In genomic region chr14:35844494-35844893, GRCh38 we compare ENCODE assay signal across 22 cellular contexts. TPM values are rescaled to one million over a fixed set of nuclear protein-coding genes. Genes with fewer than 3 reads are reported as not detected.
DNase-seq lines count a peak whose midpoint lies in the region; ATAC-seq and TF ChIP-seq lines count a peak whose summit lies in the region.
"Had no signal": no experiment of that assay in that cellular context is flagged by ENCODE, and none has a peak within 500 bp of the region (broad histone marks: within the 10 kb centered on the region; RNA-seq: fewer than 3 reads in every experiment).

No MANE protein-coding gene starts in this region.

- H2BK15ac ChIP-seq in neuronal stem cell (ENCODE audit: low read length) = no peak overlapping the region

- no peak overlapping the region for H3K4me3 ChIP-seq in HEK293 (ENCODE audit: low read depth, low read length)
- no peak overlapping the region for H3K4me3 ChIP-seq in neuronal stem cell (ENCODE audit: low read length in 2 of 2)
- H3K4me3 ChIP-seq: BLaER1, GM12878 had no signal

- no peak overlapping the region for H2BK5ac ChIP-seq in neuronal stem cell (ENCODE audit: low read length)

- no peak overlapping the region for H4K91ac ChIP-seq in neuronal stem cell (ENCODE audit: low read depth, low read length, poor library complexity)

- no peak overlapping the region for H3K18ac ChIP-seq in neuronal stem cell (ENCODE audit: low read length)

- ATAC-seq in WTC11 = no peak
- ATAC-seq: GM12878 had no signal

- POLR2A ChIA-PET in HEK293 (lab: Yijun Ruan, JAX) = no interaction called here
- POLR2A ChIA-PET in WTC11 (lab: Charles Lee) = no interaction called here

- H3K27ac ChIP-seq in HEK293 (ENCODE audit: extremely low read depth, low read depth, low read length) (no peak overlapping the region), neuronal stem cell (replicated peaks; ENCODE audit: low read length) (no peak overlapping the region)
- H3K27ac ChIP-seq: BLaER1 had no signal

- H3K27me3 Mint-ChIP-seq in WTC11 (ENCODE audit: low read depth) = no peaks in the 10 kb centered on the region; the same call in 1 of the 2 replicates
- H3K27me3 Mint-ChIP-seq: CD4-positive, alpha-beta memory T cell; CD4-positive, CD25-positive, alpha-beta regulatory T cell; CD8-positive, alpha-beta memory T cell had no signal

- no peak overlapping the region for H2BK120ac ChIP-seq in neuronal stem cell (ENCODE audit: low read depth, low read length)

- no peaks in the 10 kb centered on the region for H3K27me3 ChIP-seq in neuronal stem cell (ENCODE audit: control insufficient read depth in 3 of 3, insufficient read depth in 3 of 3, low read depth in 1 of 3, low read length in 3 of 3)
- H3K27me3 ChIP-seq: BE2C, BLaER1 had no signal

- no peaks in the 10 kb centered on the region for H3K4me1 ChIP-seq in HEK293 (ENCODE audit: control insufficient read depth, insufficient read depth, low read length)
- H3K4me1 ChIP-seq in neuronal stem cell (ENCODE audit: control insufficient read depth in 2 of 2, insufficient read depth in 1 of 2, low read depth in 1 of 2, low read length in 2 of 2) = no peaks in the 10 kb centered on the region
- H3K4me1 ChIP-seq: BE2C, BLaER1 had no signal

- WGBS in neuronal stem cell (ENCODE audit: extremely low coverage in 2 of 2, insufficient read length in 2 of 2, insufficient replicate concordance in 1 of 2), 2 donors = no CpG with 5 or more reads among the region's 8 CpGs

- TF ChIP-seq CTCF in HEK293 (tag by site-specific recombination; IDR thresholded peaks at IDR 0.05) = no peak
- no peak for TF ChIP-seq CTCF in WTC11 (IDR thresholded peaks at IDR 0.05)

- no peak overlapping the region for H3K27ac Mint-ChIP-seq in WTC11
- H3K27ac Mint-ChIP-seq: CD14-positive monocyte; CD4-positive, alpha-beta memory T cell; CD4-positive, CD25-positive, alpha-beta regulatory T cell; CD8-positive, alpha-beta memory T cell had no signal

- H3K9me3 Mint-ChIP-seq in WTC11 = peaks cover 29% of the 10 kb centered on the region

- H3K23ac ChIP-seq in neuronal stem cell (ENCODE audit: low read depth, low read length, poor library complexity) = peak overlapping the region; percentile 80

- H3K9ac ChIP-seq in neuronal stem cell (ENCODE audit: low read depth, low read length, poor library complexity) = no peak overlapping the region
- H3K9ac ChIP-seq: BLaER1 had no signal

- H4K8ac ChIP-seq in neuronal stem cell (ENCODE audit: low read depth, low read length) = no peak overlapping the region

- peaks cover 30 to 60% of the 10 kb centered on the region in 2 experiments for H3K36me3 ChIP-seq in HEK293 (ENCODE audit: control insufficient read depth in 2 of 2, insufficient read depth in 1 of 2, low read length in 2 of 2)
- peaks cover 4 to 44% of the 10 kb centered on the region in 2 donors for H3K36me3 ChIP-seq in neuronal stem cell (replicated peaks in 1 of 2; ENCODE audit: control insufficient read depth in 2 of 2, insufficient read depth in 2 of 2, low read length in 2 of 2)

- no peak overlapping the region for H2AK5ac ChIP-seq in neuronal stem cell (ENCODE audit: low read depth, low read length)

- no peak overlapping the region for H3K4me2 ChIP-seq in neuronal stem cell (ENCODE audit: insufficient read depth, low read length, poor library complexity, severe bottlenecking)
- H3K4me2 ChIP-seq: BLaER1 had no signal

- no peak overlapping the region for H2BK12ac ChIP-seq in neuronal stem cell (ENCODE audit: low read length)

- no peak overlapping the region for H3K14ac ChIP-seq in neuronal stem cell (ENCODE audit: low read length)

- no peak overlapping the region for H2AFZ ChIP-seq in neuronal stem cell (ENCODE audit: low read length)

- CTCF ChIA-PET in HEK293 (lab: Yijun Ruan, JAX) (no interaction called here), WTC11 (lab: Charles Lee) (no interaction called here)

- no peak for DNase-seq in WTC11 (ENCODE audit: low spot score)
- DNase-seq in neuronal stem cell (ENCODE audit: low spot score) = no peak
- DNase-seq in amniotic stem cell (lab: John Stamatoyannopoulos, UW) = no peak
- DNase-seq in iPS-NIHi7 (ENCODE audit: extremely low spot score) = no peak
- DNase-seq: 8988T; ACHN; BE2C; C1 segment of cervical spinal cord; CD4-positive, alpha-beta memory T cell; CD4-positive, CD25-positive, alpha-beta regulatory T cell; CD8-positive, alpha-beta memory T cell; COR-L47; DMS 273 treated with DMSO at 0.1 percent for 48 hours; DMS153; DMS79; DND-41; EL; GDM1 had no signal

- no peaks in the 10 kb centered on the region for H3K9me3 ChIP-seq in HEK293 (ENCODE audit: control insufficient read depth, insufficient read depth, low read depth, low read length)
- peaks cover 0 to 6% of the 10 kb centered on the region in 2 donors for H3K9me3 ChIP-seq in neuronal stem cell (replicated peaks in 1 of 2; ENCODE audit: control insufficient read depth in 2 of 2, insufficient read depth in 1 of 2, low read depth in 1 of 2, low read length in 2 of 2)
- H3K9me3 ChIP-seq: BE2C had no signal

- peak overlapping the region; percentile 76 for H3K4ac ChIP-seq in neuronal stem cell (ENCODE audit: low read length)

- no peak overlapping the region for H3K4me3 Mint-ChIP-seq in WTC11
- H3K4me3 Mint-ChIP-seq: CD14-positive monocyte; CD4-positive, alpha-beta memory T cell; CD4-positive, CD25-positive, alpha-beta regulatory T cell; CD8-positive, alpha-beta memory T cell had no signal

- H3K79me1 ChIP-seq in neuronal stem cell (ENCODE audit: low read depth, low read length) = no peaks in the 10 kb centered on the region

- peaks cover 4% of the 10 kb centered on the region; the same call in 1 of the 2 replicates for H3K4me1 Mint-ChIP-seq in WTC11
- H3K4me1 Mint-ChIP-seq: CD14-positive monocyte had no signal

- peaks cover 54% of the 10 kb centered on the region for H3K36me3 Mint-ChIP-seq in WTC11

TF ChIP-seq in HEK293, 187 proteins besides CTCF, POLR2A, EP300 and RAD21:
- TF ChIP-seq ZNF514 (tag by site-specific recombination; IDR thresholded peaks at IDR 0.05) (no peak), ZNF121 (tag by site-specific recombination; IDR thresholded peaks at IDR 0.05) (0 out of 2 replicates have a peak, but pooled peaks have one; percentile 43)

TF ChIP-seq in WTC11, 78 proteins besides CTCF, POLR2A, EP300 and RAD21:
- TF ChIP-seq ZNF121 (CRISPR knock-in tag; IDR thresholded peaks at IDR 0.05) = 0 out of 2 replicates have a peak, but pooled peaks have one; percentile 38
- no peak for TF ChIP-seq ZNF281 (CRISPR knock-in tag; IDR thresholded peaks at IDR 0.05)
TF ChIP-seq in WTC11: peak in this region for 1.

RNA-seq across cellular contexts. Expression of gene BRMS1L, which starts 18.4 kb away (rescaled TPM):
- 10.7 to 12.9 TPM (median 12.1 TPM) in 3 replicates for total RNA-seq in WTC11 (2021)
- polyA plus RNA-seq in neuronal stem cell (2013, experiment 1 of 2) = 13.7 TPM
- 13.5 TPM for polyA plus RNA-seq in neuronal stem cell (2013, experiment 2 of 2)

RNA-seq across cellular contexts. Expression of gene RALGAPA1, which starts 35.4 kb away (rescaled TPM):
- 28.8 to 31.7 TPM (median 29.3 TPM) in 3 replicates for total RNA-seq in WTC11 (2021)
- polyA plus RNA-seq in neuronal stem cell (2013, experiment 1 of 2) = 8.0 TPM
- polyA plus RNA-seq in neuronal stem cell (2013, experiment 2 of 2) = 8.3 TPM

Comparison
In these comparisons a context has a peak if more than half of its experiments do, and no peak if none do; other contexts are left out.
1. Of the 8 proteins assayed by ChIP-seq in both HEK293 and WTC11: peak only in HEK293: none; only in WTC11: none; in both: ZNF121; in neither: 7.